13 cellular contexts compared by ENCODE assay signal in genomic region chr22:17829691-17830040, GRCh38. TPM values are rescaled to one million over a fixed set of nuclear protein-coding genes. Genes with fewer than 3 reads are reported as not detected.
DNase-seq lines count a peak whose midpoint lies in the region; ATAC-seq, FAIRE-seq and TF ChIP-seq lines count a peak whose summit lies in the region.
"Had no signal": no experiment of that assay in that cellular context is flagged by ENCODE, and none has a peak within 500 bp of the region (broad histone marks: within the 10 kb centered on the region; RNA-seq: fewer than 3 reads in every experiment).

No MANE protein-coding gene starts in this region.

- no peak overlapping the region for H3K9ac ChIP-seq in endodermal cell (ENCODE audit: extremely low read depth, low read length, poor library complexity, severe bottlenecking)
- H3K9ac ChIP-seq in neural progenitor cell = no peak overlapping the region

- no peaks in the 10 kb centered on the region for H3K9me2 ChIP-seq in GM23338 (ENCODE audit: insufficient read depth)

- no peaks in the 10 kb centered on the region; the same call in 2 of the 3 replicates for H3K9me3 Mint-ChIP-seq in GM23338
- H3K9me3 Mint-ChIP-seq in endodermal cell = no peaks in the 10 kb centered on the region
- H3K9me3 Mint-ChIP-seq in neural progenitor cell = no peaks in the 10 kb centered on the region
- H3K9me3 Mint-ChIP-seq: activated CD8-positive, alpha-beta T cell treated with anti-CD3 and anti-CD28 coated beads for 36 hours; nephron progenitor cell had no signal

- H3K36me3 ChIP-seq in GM23338 (ENCODE audit: insufficient read depth) = no peaks in the 10 kb centered on the region
- H3K36me3 ChIP-seq in endodermal cell (ENCODE audit: control insufficient read depth, insufficient read depth, low read length) = peaks cover 5% of the 10 kb centered on the region
- no peaks in the 10 kb centered on the region for H3K36me3 ChIP-seq in neural progenitor cell

- no peak for FAIRE-seq in RCC 7860 (lab: Jason Lieb, UNC)

- H3K4me1 Mint-ChIP-seq in GM23338 (peaks cover 3% of the 10 kb centered on the region; the same call in 1 of the 3 replicates), endodermal cell (no peaks in the 10 kb centered on the region), neural progenitor cell (no peaks in the 10 kb centered on the region)

- H3K4me3 ChIP-seq in GM23338 (no peak overlapping the region), endodermal cell (ENCODE audit: low read length) (no peak overlapping the region), neural progenitor cell (no peak overlapping the region)
- H3K4me3 ChIP-seq: testis had no signal

- H3K27me3 ChIP-seq in GM23338 (ENCODE audit: insufficient read depth) (no peaks in the 10 kb centered on the region), endodermal cell (ENCODE audit: control insufficient read depth, insufficient read depth, low read length, poor library complexity, severe bottlenecking) (no peaks in the 10 kb centered on the region), neural progenitor cell (no peaks in the 10 kb centered on the region)
- H3K27me3 ChIP-seq: testis had no signal

- 93 to 94% methylated on average over 3 to 5 of the region's 5 CpGs for WGBS in endodermal cell (ENCODE audit: insufficient coverage in 1 of 2, insufficient read length in 1 of 2), 2 experiments

- no peak for TF ChIP-seq POLR2A in erythroblast (IDR thresholded peaks at IDR 0.05; ENCODE audit: low read length)

- H2AFZ ChIP-seq in GM23338 (no peak overlapping the region), neural progenitor cell (replicated peaks) (no peak overlapping the region)

- H3K36me3 Mint-ChIP-seq in GM23338 (ENCODE audit: low read depth) = peaks cover 3% of the 10 kb centered on the region; the same call in 1 of the 3 replicates
- peaks cover 19% of the 10 kb centered on the region for H3K36me3 Mint-ChIP-seq in endodermal cell (ENCODE audit: low read depth)
- H3K36me3 Mint-ChIP-seq in neural progenitor cell = no peaks in the 10 kb centered on the region

- TF ChIP-seq CTCF in GM23338 (conservative IDR thresholded peaks at IDR 0.05; ENCODE audit: low read depth in 2 of 2) (no peak), endodermal cell (conservative IDR thresholded peaks at IDR 0.05) (no peak), neural progenitor cell (IDR thresholded peaks at IDR 0.05) (no peak)

- H3K27ac Mint-ChIP-seq in GM23338 (no peak overlapping the region), endodermal cell (peak overlapping the region; percentile 75), neural progenitor cell (peak overlapping the region; percentile 29)
- H3K27ac Mint-ChIP-seq: activated CD8-positive, alpha-beta T cell treated with anti-CD3 and anti-CD28 coated beads for 36 hours; nephron progenitor cell had no signal

- no peaks in the 10 kb centered on the region for H3K4me1 ChIP-seq in GM23338 (ENCODE audit: insufficient read depth)
- peaks cover 5% of the 10 kb centered on the region for H3K4me1 ChIP-seq in endodermal cell (ENCODE audit: control insufficient read depth, insufficient read depth, low read length)
- no peaks in the 10 kb centered on the region for H3K4me1 ChIP-seq in neural progenitor cell
- H3K4me1 ChIP-seq: testis had no signal

- H3F3A ChIP-seq in GM23338 (replicated peaks; ENCODE audit: low read depth) = no peaks in the 10 kb centered on the region
- H3F3A ChIP-seq in neural progenitor cell (ENCODE audit: low read depth) = peaks cover 2% of the 10 kb centered on the region

- H3K4me3 Mint-ChIP-seq in GM23338 (no peak overlapping the region), endodermal cell (no peak overlapping the region), neural progenitor cell (no peak overlapping the region)
- H3K4me3 Mint-ChIP-seq: activated CD8-positive, alpha-beta T cell treated with anti-CD3 and anti-CD28 coated beads for 36 hours; nephron progenitor cell had no signal

- H3K27me3 Mint-ChIP-seq in GM23338 (ENCODE audit: insufficient read depth, low read depth, poor library complexity) (no peaks in the 10 kb centered on the region), endodermal cell (ENCODE audit: insufficient read depth) (no peaks in the 10 kb centered on the region), neural progenitor cell (ENCODE audit: insufficient read depth, low read depth) (peaks cover 3% of the 10 kb centered on the region)
- H3K27me3 Mint-ChIP-seq: activated CD8-positive, alpha-beta T cell treated with anti-CD3 and anti-CD28 coated beads for 36 hours had no signal

- H4K20me1 ChIP-seq in GM23338 (replicated peaks; ENCODE audit: insufficient read depth) = no peaks in the 10 kb centered on the region; the same call in 1 of the 2 replicates
- no peaks in the 10 kb centered on the region for H4K20me1 ChIP-seq in neural progenitor cell (ENCODE audit: low read depth)

- H3K27ac ChIP-seq in GM23338 (ENCODE audit: low read depth) (no peak overlapping the region), endodermal cell (ENCODE audit: low read depth, low read length) (no peak overlapping the region), neural progenitor cell (no peak overlapping the region)
- H3K27ac ChIP-seq: testis had no signal

- H3K79me2 ChIP-seq in GM23338 (replicated peaks; ENCODE audit: insufficient read depth) (no peaks in the 10 kb centered on the region), neural progenitor cell (ENCODE audit: low read depth) (no peaks in the 10 kb centered on the region)

- no peak overlapping the region for H3K4me2 ChIP-seq in GM23338
- no peak overlapping the region for H3K4me2 ChIP-seq in neural progenitor cell

- ATAC-seq in GM23338 = peak; percentile 9; the same call in 2 of the 3 replicates

- DNase-seq in GM23338 (ENCODE audit: low spot score) (no peak), RCC 7860 (ENCODE audit: low spot score) (peak; percentile 6), endodermal cell (no peak), neural progenitor cell (ENCODE audit: low spot score) (no peak), cerebellar nuclear complex (lab: John Stamatoyannopoulos, UW) (no peak), AG20443 (ENCODE audit: low spot score) (no peak), GF-D8 (lab: John Stamatoyannopoulos, UW) (no peak), erythroblast (lab: John Stamatoyannopoulos, UW) (no peak)
- DNase-seq: activated gamma-delta T cell, NCI-H187 treated with DMSO at 0.1 percent for 48 hours had no signal

- H3K9me3 ChIP-seq in endodermal cell (ENCODE audit: control insufficient read depth, low read length) (no peaks in the 10 kb centered on the region), neural progenitor cell (ENCODE audit: low read depth) (no peaks in the 10 kb centered on the region)
- H3K9me3 ChIP-seq: testis had no signal

TF ChIP-seq in GM23338, 12 proteins besides CTCF, POLR2A, EP300 and RAD21 (continues in another document):
- TF ChIP-seq EZH2phosphoT487 (IDR thresholded peaks at IDR 0.05; ENCODE audit: unreplicated experiment) (no peak), STAT1 (IDR thresholded peaks at IDR 0.05; ENCODE audit: unreplicated experiment) (no peak), EZH2 (IDR thresholded peaks at IDR 0.05; ENCODE audit: low read depth, unreplicated experiment) (no peak), REST (IDR thresholded peaks at IDR 0.05; ENCODE audit: unreplicated experiment) (no peak), JUNB (IDR thresholded peaks at IDR 0.05; ENCODE audit: unreplicated experiment) (no peak), NANOG (IDR thresholded peaks at IDR 0.05; ENCODE audit: borderline replicate concordance) (no peak), CREB1 (CRISPR knock-in tag; IDR thresholded peaks at IDR 0.05; ENCODE audit: low read depth) (no peak), POLR2AphosphoS5 (IDR thresholded peaks at IDR 0.05; ENCODE audit: low read depth) (no peak), ZNF114 (CRISPR knock-in tag; IDR thresholded peaks at IDR 0.05) (no peak)

RNA-seq across cellular contexts. Expression of gene BID, which starts 55.4 kb away (rescaled TPM):
- 62.3 and 125 TPM in 2 replicates for total RNA-seq in GM23338 (2014; rRNA removed; shearing (Covaris generic))
- polyA plus RNA-seq in GM23338 (2016; fragmentation: Nextera tagmentation; extraction: Ambion mirVana) = 63.4 and 65.1 TPM in 2 replicates
- 10 to 100 TPM; 20.1 to 24.4 TPM for total RNA-seq in endodermal cell
- polyA plus RNA-seq in endodermal cell (2013, experiment 1 of 2) = 22.8 TPM
- polyA plus RNA-seq in endodermal cell (2013, experiment 2 of 2) = 19.1 TPM
- 16.6 and 29.2 TPM in 2 replicates for total RNA-seq in neural progenitor cell (ENCODE audit: low replicate concordance)
